11 cellular contexts compared by ENCODE assay signal in genomic region chr13:111280666-111281577, GRCh38. TPM values are rescaled to one million over a fixed set of nuclear protein-coding genes. Genes with fewer than 3 reads are reported as not detected.
DNase-seq lines count a peak whose midpoint lies in the region; ATAC-seq, FAIRE-seq and TF ChIP-seq lines count a peak whose summit lies in the region.
"Had no signal": no experiment of that assay in that cellular context is flagged by ENCODE, and none has a peak within 500 bp of the region (broad histone marks: within the 10 kb centered on the region; RNA-seq: fewer than 3 reads in every experiment).

No MANE protein-coding gene starts in this region.

- TF ChIP-seq CTCF in right lobe of liver (IDR thresholded peaks at IDR 0.05), result no peak
- no peak for TF ChIP-seq CTCF in HepG2 (CRISPR knock-in tag; IDR thresholded peaks at IDR 0.05)
- no peak for TF ChIP-seq CTCF in osteocyte (IDR thresholded peaks at IDR 0.05)

- no peaks in the 10 kb centered on the region; the same call in 1 of the 2 replicates for H4K20me1 ChIP-seq in HepG2 (ENCODE audit: insufficient read depth, low read length)

- peaks cover 55% of the 10 kb centered on the region for H3K36me3 Mint-ChIP-seq in osteocyte (ENCODE audit: unreplicated experiment)
- H3K36me3 Mint-ChIP-seq in CD8-positive, alpha-beta memory T cell, result peaks cover 15 to 98% (median 38%) of the 10 kb centered on the region in 3 donors

- H3K27me3 ChIP-seq in right lobe of liver (no peaks in the 10 kb centered on the region), HepG2 (ENCODE audit: control insufficient read depth in 1 of 2, insufficient read depth in 2 of 2, low read length in 2 of 2) (no peaks in the 10 kb centered on the region)
- no peaks in the 10 kb centered on the region for H3K27me3 ChIP-seq in CD8-positive, alpha-beta memory T cell (ENCODE audit: insufficient read depth, low read length, poor library complexity, severe bottlenecking)

- H3K4me1 Mint-ChIP-seq in osteocyte (ENCODE audit: unreplicated experiment), result peaks cover 37% of the 10 kb centered on the region
- no peaks in the 10 kb centered on the region for H3K4me1 Mint-ChIP-seq in CD8-positive, alpha-beta memory T cell

- peak overlapping the region; percentile 44 for H3K4me3 Mint-ChIP-seq in osteocyte (ENCODE audit: unreplicated experiment)
- no peak overlapping the region for H3K4me3 Mint-ChIP-seq in CD8-positive, alpha-beta memory T cell

- H3K27me3 Mint-ChIP-seq in osteocyte (ENCODE audit: unreplicated experiment), result no peaks in the 10 kb centered on the region
- H3K27me3 Mint-ChIP-seq in CD8-positive, alpha-beta memory T cell, result no peaks in the 10 kb centered on the region

- WGBS in right lobe of liver (ENCODE audit: insufficient coverage, low coverage, low lambda C conversion rate, missing lambda C conversion rate), result 71% methylated on average over 13 of the region's 13 CpGs
- WGBS in HepG2 (ENCODE audit: low lambda C conversion rate), result 98% methylated on average over 13 of the region's 13 CpGs

- peak overlapping the region in 2 of 3 donors; percentile 48 to 58 for H3K27ac ChIP-seq in right lobe of liver
- no peak overlapping the region for H3K27ac ChIP-seq in HepG2 (ENCODE audit: extremely low read length, insufficient read depth, low read length)
- peak overlapping the region; percentile 41 for H3K27ac ChIP-seq in epithelial cell of prostate
- H3K27ac ChIP-seq in CD8-positive, alpha-beta memory T cell (ENCODE audit: low read depth, low read length), result no peak overlapping the region

- no peak overlapping the region for H2AFZ ChIP-seq in HepG2 (ENCODE audit: low read length)

- H3K9ac ChIP-seq in HepG2 (ENCODE audit: insufficient read depth, low read depth, low read length), result no peak overlapping the region

- POLR2A ChIA-PET in HepG2 (lab: Yijun Ruan, JAX), result no interaction called here
- POLR2A ChIA-PET in CD8-positive, alpha-beta memory T cell (lab: Charles Lee), result no interaction called here

- no peak for FAIRE-seq in HepG2 (lab: Jason Lieb, UNC)

- no peaks in the 10 kb centered on the region for H3K9me3 ChIP-seq in right lobe of liver
- no peaks in the 10 kb centered on the region for H3K9me3 ChIP-seq in HepG2 (ENCODE audit: low read length)
- H3K9me3 ChIP-seq in CD8-positive, alpha-beta memory T cell (ENCODE audit: low read length), result no peaks in the 10 kb centered on the region

- H3K27ac Mint-ChIP-seq in osteocyte (ENCODE audit: unreplicated experiment), result peak overlapping the region; percentile 96
- peak overlapping the region in 1 of 8 donors; percentile 26 for H3K27ac Mint-ChIP-seq in CD8-positive, alpha-beta memory T cell

- peaks cover 0 to 13% (median 0%) of the 10 kb centered on the region in 4 donors for H3K4me1 ChIP-seq in right lobe of liver
- no peaks in the 10 kb centered on the region for H3K4me1 ChIP-seq in HepG2 (ENCODE audit: insufficient read depth, low read length)
- no peaks in the 10 kb centered on the region for H3K4me1 ChIP-seq in CD8-positive, alpha-beta memory T cell (ENCODE audit: insufficient read depth, low read length)

- no peaks in the 10 kb centered on the region for H3K9me3 Mint-ChIP-seq in osteocyte (ENCODE audit: unreplicated experiment)
- no peaks in the 10 kb centered on the region for H3K9me3 Mint-ChIP-seq in CD8-positive, alpha-beta memory T cell

- TF ChIP-seq POLR2A in right lobe of liver (IDR thresholded peaks at IDR 0.05) (no peak), HepG2 (IDR thresholded peaks at IDR 0.05; ENCODE audit: insufficient read depth in 1 of 2, low read depth in 2 of 2, low read length in 2 of 2) (no peak)

- H3K36me3 ChIP-seq in right lobe of liver (peaks cover 3 to 59% (median 7%) of the 10 kb centered on the region in 4 donors), HepG2 (replicated peaks in 1 of 2; ENCODE audit: control insufficient read depth in 1 of 2, insufficient read depth in 2 of 2, low read length in 2 of 2) (peaks cover 31 to 89% of the 10 kb centered on the region in 2 experiments)
- peaks cover 35% of the 10 kb centered on the region for H3K36me3 ChIP-seq in CD8-positive, alpha-beta memory T cell (ENCODE audit: insufficient read depth, low read length)

- CTCF ChIA-PET in HepG2 (lab: Yijun Ruan, JAX; ENCODE audit: low intra/inter-chr PET ratio, low total read pairs), result no interaction called here
- CTCF ChIA-PET in CD8-positive, alpha-beta memory T cell (lab: Charles Lee), result no interaction called here

- no peak for DNase-seq in right lobe of liver
- DNase-seq in HepG2 (ENCODE audit: low spot score), result no peak
- DNase-seq in epithelial cell of prostate (ENCODE audit: low read depth, low spot score), result no peak
- DNase-seq in osteocyte (ENCODE audit: extremely low spot score, unreplicated experiment), result no peak
- DNase-seq in CD8-positive, alpha-beta memory T cell, result no peak
- DNase-seq: AML-193; effector memory CD4-positive, alpha-beta T cell; NCI-H1694 treated with DMSO at 0.1 percent for 48 hours had no signal

- BruUV-seq in HepG2 (replicated peaks; lab: Mats Ljungman, UMichigan), result no TSS peak

- TF ChIP-seq EP300 in HepG2 (IDR thresholded peaks at IDR 0.05; ENCODE audit: low read depth in 2 of 2, low read length in 2 of 2) (no peak), HepG2 (CRISPR knock-in tag; IDR thresholded peaks at IDR 0.05; ENCODE audit: borderline replicate concordance) (no peak)

- H3K4me3 ChIP-seq in right lobe of liver, result no peak overlapping the region
- no peak overlapping the region for H3K4me3 ChIP-seq in HepG2 (replicated peaks in 1 of 3; ENCODE audit: insufficient read depth in 1 of 3, low read depth in 2 of 3, low read length in 3 of 3)
- H3K4me3 ChIP-seq in CD8-positive, alpha-beta memory T cell (ENCODE audit: low read length), result no peak overlapping the region

- H3K4me2 ChIP-seq in HepG2 (ENCODE audit: low read depth, low read length), result no peak overlapping the region

- no peaks in the 10 kb centered on the region for H3K79me2 ChIP-seq in HepG2 (ENCODE audit: insufficient read depth, low read length)

- intact Hi-C loops in right lobe of liver (cut with DNase I), result no loop called here
- intact Hi-C loops in HepG2 (cut with micrococcal nuclease; ENCODE audit: unreplicated experiment), result no loop called here

- no peak for ATAC-seq in right lobe of liver
- no peak for ATAC-seq in HepG2
- ATAC-seq in GM19035 (IDR thresholded peaks at IDR 0.05; ENCODE audit: unreplicated experiment), result no peak
- ATAC-seq in HG02623 (IDR thresholded peaks at IDR 0.05; ENCODE audit: unreplicated experiment), result no peak
- no peak for ATAC-seq in GM21529 (IDR thresholded peaks at IDR 0.05; ENCODE audit: unreplicated experiment)

- in situ Hi-C loops in HepG2 (cut with HindIII; ENCODE audit: extremely low pct_ligation_motif_present, low pct_unique_long_range_greater_than_20kb), result no loop called here

- no peak for TF ChIP-seq RAD21 in HepG2 (CRISPR knock-in tag; IDR thresholded peaks at IDR 0.05)

TF ChIP-seq in HepG2, 621 proteins besides CTCF, POLR2A, EP300 and RAD21:
- TF ChIP-seq ASH2L (IDR thresholded peaks at IDR 0.05; ENCODE audit: insufficient read length, low read depth, low read length) (no peak), ZNF564 (CRISPR knock-in tag; IDR thresholded peaks at IDR 0.05) (no peak)

RNA-seq across cellular contexts. Expression of gene TEX29, which starts 39.5 kb away (rescaled TPM):
- total RNA-seq in right lobe of liver, result under 1 TPM in 1 of 6 experiments, not detected in 5; 0.42 TPM
- 0.22 TPM in 1 of 2 replicates, not detected in the other for total RNA-seq in HepG2 (2016; rRNA removed; fragmentation: Illumina TruSeq; extraction: Trizol)
- 0.71 TPM in 1 of 2 replicates, not detected in the other for total RNA-seq in HepG2 (2016; cell fraction: cytosol; rRNA removed; fragmentation: Illumina TruSeq; extraction: Trizol; ENCODE audit: low read depth)
- total RNA-seq in HepG2 (2016; cell fraction: insoluble cytoplasmic fraction; rRNA removed; fragmentation: Illumina TruSeq; extraction: Trizol), result not detected in 2 replicates
- total RNA-seq in HepG2 (2016; cell fraction: membrane; rRNA removed; fragmentation: Illumina TruSeq; extraction: Trizol), result not detected in 2 replicates
- total RNA-seq in HepG2 (2016; cell fraction: nucleus; rRNA removed; fragmentation: Illumina TruSeq; extraction: Trizol), result 1.2 TPM in 1 of 2 replicates, not detected in the other
- polyA plus RNA-seq in HepG2 (2011; rRNA removed), result 0.12 and 0.34 TPM in 2 replicates
- polyA plus RNA-seq in HepG2 (2011; cell fraction: cytosol; rRNA removed), result 0.10 and 0.12 TPM in 2 replicates
- polyA plus RNA-seq in HepG2 (2011; cell fraction: nucleus; rRNA removed), result 0.62 and 1.8 TPM in 2 replicates
- polyA plus RNA-seq in HepG2 (2012), result 0.40 and 1.1 TPM in 2 replicates
- 0.23 and 0.47 TPM in 2 replicates for polyA plus RNA-seq in HepG2 (2016; cell fraction: cytosol; fragmentation: Illumina TruSeq; extraction: Trizol; ENCODE audit: low read depth)
- not detected in 2 replicates for polyA plus RNA-seq in HepG2 (2016; cell fraction: insoluble cytoplasmic fraction; fragmentation: Illumina TruSeq; extraction: Trizol; ENCODE audit: low read depth)
- polyA plus RNA-seq in HepG2 (2016; cell fraction: membrane; fragmentation: Illumina TruSeq; extraction: Trizol; ENCODE audit: low read depth), result 0.26 TPM in 1 of 2 replicates, not detected in the other
- polyA plus RNA-seq in HepG2 (2016; cell fraction: nucleus; fragmentation: Illumina TruSeq; extraction: Trizol; ENCODE audit: insufficient read depth, low read depth), result 0.83 and 1.0 TPM in 2 replicates
- not detected in 2 replicates for polyA minus RNA-seq in HepG2 (2011; rRNA and poly(A)+ RNA removed; ENCODE audit: low replicate concordance)
- polyA minus RNA-seq in HepG2 (2011; cell fraction: cytosol; rRNA and poly(A)+ RNA removed), result not detected in 2 replicates
- polyA minus RNA-seq in HepG2 (2011; cell fraction: nucleus; rRNA and poly(A)+ RNA removed), result not detected in 2 replicates
- total RNA-seq in osteocyte, result 1.9 TPM in 1 of 2 replicates, not detected in the other
- not detected for total RNA-seq in CD8-positive, alpha-beta memory T cell
- not detected for polyA plus RNA-seq in CD8-positive, alpha-beta memory T cell

Comparison
In these comparisons a context has a peak if more than half of its experiments do, and no peak if none do; other contexts are left out.
1. H3K27ac ChIP-seq: peak in right lobe of liver (2 of 3) and epithelial cell of prostate (single experiment); none in HepG2 (single experiment) and CD8-positive, alpha-beta memory T cell (single experiment).